ENCODE assay signal across 1 cellular context in genomic region chr10:100878291-100878910, GRCh38.
A peak's percentile ranks its signal among the peaks of the same experiment; 100 is the strongest.
TF ChIP-seq lines count a peak whose summit lies in the region.

No MANE protein-coding gene starts in this region.

TF ChIP-seq in HepG2, 621 proteins besides CTCF, POLR2A, EP300 and RAD21 (continued from another document and continues in another):
- TF ChIP-seq TFAP4 (IDR thresholded peaks at IDR 0.05; ENCODE audit: borderline replicate concordance, low read depth) (no peak), ZMYM3 (CRISPR knock-in tag; IDR thresholded peaks at IDR 0.05) (0 out of 2 replicates have a peak, but pooled peaks have one; percentile 48), TCF7 (IDR thresholded peaks at IDR 0.05; ENCODE audit: low read depth) (no peak), ZNF788 (CRISPR knock-in tag; IDR thresholded peaks at IDR 0.05; ENCODE audit: borderline replicate concordance) (no peak), ZFP91 (CRISPR knock-in tag; IDR thresholded peaks at IDR 0.05; ENCODE audit: borderline replicate concordance) (0 out of 2 replicates have a peak, but pooled peaks have one; percentile 6), ZKSCAN1 (IDR thresholded peaks at IDR 0.05; ENCODE audit: low read length) (no peak), ZNF550 (CRISPR knock-in tag; IDR thresholded peaks at IDR 0.05; ENCODE audit: borderline replicate concordance) (no peak), NFATC3 (CRISPR knock-in tag; IDR thresholded peaks at IDR 0.05) (no peak), ZNF598 (CRISPR knock-in tag; IDR thresholded peaks at IDR 0.05; ENCODE audit: borderline replicate concordance) (no peak), ZNF547 (CRISPR knock-in tag; IDR thresholded peaks at IDR 0.05) (no peak), CENPX (CRISPR knock-in tag; IDR thresholded peaks at IDR 0.05) (no peak), ZNF513 (CRISPR knock-in tag; conservative IDR thresholded peaks at IDR 0.05) (no peak), SNAPC5 (CRISPR knock-in tag; IDR thresholded peaks at IDR 0.05; ENCODE audit: borderline replicate concordance) (no peak), ZSCAN29 (CRISPR knock-in tag; conservative IDR thresholded peaks at IDR 0.05) (no peak), CHD2 (IDR thresholded peaks at IDR 0.05; ENCODE audit: low read depth, low read length) (no peak), CEBPZ (IDR thresholded peaks at IDR 0.05; ENCODE audit: low read length) (no peak), TAF15 (IDR thresholded peaks at IDR 0.05; ENCODE audit: low read depth, low read length, poor library complexity, severe bottlenecking) (no peak), ZFP41 (CRISPR knock-in tag; IDR thresholded peaks at IDR 0.05; ENCODE audit: borderline replicate concordance) (no peak), KDM5B (CRISPR knock-in tag; IDR thresholded peaks at IDR 0.05; ENCODE audit: borderline replicate concordance) (no peak), HMG20B (CRISPR knock-in tag; conservative IDR thresholded peaks at IDR 0.05) (no peak), MTA3 (CRISPR knock-in tag; IDR thresholded peaks at IDR 0.05) (no peak), ZNF781 (CRISPR knock-in tag; IDR thresholded peaks at IDR 0.05; ENCODE audit: borderline replicate concordance, not compliant biosample characterization) (no peak), GATAD2A (CRISPR knock-in tag; IDR thresholded peaks at IDR 0.05) (peak; percentile 54; the same call in 1 of the 2 replicates), TBX3 (IDR thresholded peaks at IDR 0.05; ENCODE audit: borderline replicate concordance) (no peak), PRMT3 (CRISPR knock-in tag; IDR thresholded peaks at IDR 0.05; ENCODE audit: borderline replicate concordance, low read depth) (no peak), HCFC1 (IDR thresholded peaks at IDR 0.05; ENCODE audit: low read depth, low read length) (no peak), SPEN (CRISPR knock-in tag; IDR thresholded peaks at IDR 0.05; ENCODE audit: low read depth) (no peak), ZNF660 (CRISPR knock-in tag; IDR thresholded peaks at IDR 0.05; ENCODE audit: borderline replicate concordance, low read depth) (no peak), IRF1 (CRISPR knock-in tag; IDR thresholded peaks at IDR 0.05; ENCODE audit: low read depth) (no peak), NR2F1 (CRISPR knock-in tag; IDR thresholded peaks at IDR 0.05) (no peak), EHMT2 (IDR thresholded peaks at IDR 0.05; ENCODE audit: borderline replicate concordance, low read depth, low read length) (no peak), SATB2 (CRISPR knock-in tag; IDR thresholded peaks at IDR 0.05) (no peak), STAG1 (CRISPR knock-in tag; IDR thresholded peaks at IDR 0.05) (peak; percentile 93), NR2F6 (IDR thresholded peaks at IDR 0.05) (no peak), NR2F6 (CRISPR knock-in tag; IDR thresholded peaks at IDR 0.05) (no peak; the same call in 1 of the 2 replicates), ZNF839 (CRISPR knock-in tag; IDR thresholded peaks at IDR 0.05; ENCODE audit: borderline replicate concordance) (no peak), ZNF350 (CRISPR knock-in tag; IDR thresholded peaks at IDR 0.05; ENCODE audit: borderline replicate concordance, low read depth) (no peak), EEA1 (CRISPR knock-in tag; IDR thresholded peaks at IDR 0.05; ENCODE audit: borderline replicate concordance) (no peak), JUND (CRISPR knock-in tag; IDR thresholded peaks at IDR 0.05) (no peak), BRCA1 (CRISPR knock-in tag; IDR thresholded peaks at IDR 0.05) (no peak), KAT7 (CRISPR knock-in tag; IDR thresholded peaks at IDR 0.05; ENCODE audit: borderline replicate concordance) (no peak), SOX5 (CRISPR knock-in tag; IDR thresholded peaks at IDR 0.05; ENCODE audit: borderline replicate concordance) (no peak), ZNF264 (CRISPR knock-in tag; IDR thresholded peaks at IDR 0.05) (no peak)
- TF ChIP-seq, protein P1, sequence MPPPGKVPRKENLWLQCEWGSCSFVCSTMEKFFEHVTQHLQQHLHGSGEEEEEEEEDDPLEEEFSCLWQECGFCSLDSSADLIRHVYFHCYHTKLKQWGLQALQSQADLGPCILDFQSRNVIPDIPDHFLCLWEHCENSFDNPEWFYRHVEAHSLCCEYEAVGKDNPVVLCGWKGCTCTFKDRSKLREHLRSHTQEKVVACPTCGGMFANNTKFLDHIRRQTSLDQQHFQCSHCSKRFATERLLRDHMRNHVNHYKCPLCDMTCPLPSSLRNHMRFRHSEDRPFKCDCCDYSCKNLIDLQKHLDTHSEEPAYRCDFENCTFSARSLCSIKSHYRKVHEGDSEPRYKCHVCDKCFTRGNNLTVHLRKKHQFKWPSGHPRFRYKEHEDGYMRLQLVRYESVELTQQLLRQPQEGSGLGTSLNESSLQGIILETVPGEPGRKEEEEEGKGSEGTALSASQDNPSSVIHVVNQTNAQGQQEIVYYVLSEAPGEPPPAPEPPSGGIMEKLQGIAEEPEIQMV (CRISPR knock-in tag; IDR thresholded peaks at IDR 0.05; ENCODE audit: low read depth): no peak
- TF ChIP-seq, protein P2, sequence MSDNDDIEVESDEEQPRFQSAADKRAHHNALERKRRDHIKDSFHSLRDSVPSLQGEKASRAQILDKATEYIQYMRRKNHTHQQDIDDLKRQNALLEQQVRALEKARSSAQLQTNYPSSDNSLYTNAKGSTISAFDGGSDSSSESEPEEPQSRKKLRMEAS (IDR thresholded peaks at IDR 0.05): no peak; the same call in none of the 2 replicates
- TF ChIP-seq, protein P3, sequence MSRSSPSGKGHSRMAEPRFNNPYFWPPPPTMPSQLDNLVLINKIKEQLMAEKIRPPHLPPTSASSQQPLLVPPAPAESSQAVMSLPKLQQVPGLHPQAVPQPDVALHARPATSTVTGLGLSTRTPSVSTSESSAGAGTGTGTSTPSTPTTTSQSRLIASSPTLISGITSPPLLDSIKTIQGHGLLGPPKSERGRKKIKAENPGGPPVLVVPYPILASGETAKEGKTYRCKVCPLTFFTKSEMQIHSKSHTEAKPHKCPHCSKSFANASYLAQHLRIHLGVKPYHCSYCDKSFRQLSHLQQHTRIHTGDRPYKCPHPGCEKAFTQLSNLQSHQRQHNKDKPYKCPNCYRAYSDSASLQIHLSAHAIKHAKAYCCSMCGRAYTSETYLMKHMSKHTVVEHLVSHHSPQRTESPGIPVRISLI (CRISPR knock-in tag; IDR thresholded peaks at IDR 0.05; ENCODE audit: borderline replicate concordance): 0 out of 2 replicates have a peak, but pooled peaks have one; percentile 27
- TF ChIP-seq, protein P4, sequence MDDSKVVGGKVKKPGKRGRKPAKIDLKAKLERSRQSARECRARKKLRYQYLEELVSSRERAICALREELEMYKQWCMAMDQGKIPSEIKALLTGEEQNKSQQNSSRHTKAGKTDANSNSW (CRISPR knock-in tag; IDR thresholded peaks at IDR 0.05; ENCODE audit: borderline replicate concordance): no peak
- TF ChIP-seq, protein P5, sequence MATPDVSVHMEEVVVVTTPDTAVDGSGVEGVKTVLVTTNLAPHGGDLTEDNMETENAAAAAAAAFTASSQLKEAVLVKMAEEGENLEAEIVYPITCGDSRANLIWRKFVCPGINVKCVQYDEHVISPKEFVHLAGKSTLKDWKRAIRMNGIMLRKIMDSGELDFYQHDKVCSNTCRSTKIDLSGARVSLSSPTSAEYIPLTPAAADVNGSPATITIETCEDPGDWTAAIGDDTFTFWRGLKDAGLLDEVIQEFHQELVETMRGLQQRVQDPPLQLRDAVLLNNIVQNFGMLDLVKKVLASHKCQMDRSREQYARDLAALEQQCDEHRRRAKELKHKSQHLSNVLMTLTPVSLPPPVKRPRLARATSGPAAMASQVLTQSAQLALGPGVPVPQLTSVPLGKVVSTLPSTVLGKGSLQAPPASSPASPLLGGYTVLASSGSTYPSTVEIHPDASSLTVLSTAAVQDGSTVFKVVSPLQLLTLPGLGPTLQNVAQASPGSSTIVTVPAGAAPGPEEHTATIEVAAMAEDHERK (CRISPR knock-in tag; IDR thresholded peaks at IDR 0.05; ENCODE audit: low read depth): no peak
- TF ChIP-seq, protein P6, sequence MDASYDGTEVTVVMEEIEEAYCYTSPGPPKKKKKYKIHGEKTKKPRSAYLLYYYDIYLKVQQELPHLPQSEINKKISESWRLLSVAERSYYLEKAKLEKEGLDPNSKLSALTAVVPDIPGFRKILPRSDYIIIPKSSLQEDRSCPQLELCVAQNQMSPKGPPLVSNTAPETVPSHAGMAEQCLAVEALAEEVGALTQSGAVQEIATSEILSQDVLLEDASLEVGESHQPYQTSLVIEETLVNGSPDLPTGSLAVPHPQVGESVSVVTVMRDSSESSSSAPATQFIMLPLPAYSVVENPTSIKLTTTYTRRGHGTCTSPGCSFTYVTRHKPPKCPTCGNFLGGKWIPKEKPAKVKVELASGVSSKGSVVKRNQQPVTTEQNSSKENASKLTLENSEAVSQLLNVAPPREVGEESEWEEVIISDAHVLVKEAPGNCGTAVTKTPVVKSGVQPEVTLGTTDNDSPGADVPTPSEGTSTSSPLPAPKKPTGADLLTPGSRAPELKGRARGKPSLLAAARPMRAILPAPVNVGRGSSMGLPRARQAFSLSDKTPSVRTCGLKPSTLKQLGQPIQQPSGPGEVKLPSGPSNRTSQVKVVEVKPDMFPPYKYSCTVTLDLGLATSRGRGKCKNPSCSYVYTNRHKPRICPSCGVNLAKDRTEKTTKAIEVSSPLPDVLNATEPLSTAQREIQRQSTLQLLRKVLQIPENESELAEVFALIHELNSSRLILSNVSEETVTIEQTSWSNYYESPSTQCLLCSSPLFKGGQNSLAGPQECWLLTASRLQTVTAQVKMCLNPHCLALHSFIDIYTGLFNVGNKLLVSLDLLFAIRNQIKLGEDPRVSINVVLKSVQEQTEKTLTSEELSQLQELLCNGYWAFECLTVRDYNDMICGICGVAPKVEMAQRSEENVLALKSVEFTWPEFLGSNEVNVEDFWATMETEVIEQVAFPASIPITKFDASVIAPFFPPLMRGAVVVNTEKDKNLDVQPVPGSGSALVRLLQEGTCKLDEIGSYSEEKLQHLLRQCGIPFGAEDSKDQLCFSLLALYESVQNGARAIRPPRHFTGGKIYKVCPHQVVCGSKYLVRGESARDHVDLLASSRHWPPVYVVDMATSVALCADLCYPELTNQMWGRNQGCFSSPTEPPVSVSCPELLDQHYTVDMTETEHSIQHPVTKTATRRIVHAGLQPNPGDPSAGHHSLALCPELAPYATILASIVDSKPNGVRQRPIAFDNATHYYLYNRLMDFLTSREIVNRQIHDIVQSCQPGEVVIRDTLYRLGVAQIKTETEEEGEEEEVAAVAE (CRISPR knock-in tag; IDR thresholded peaks at IDR 0.05; ENCODE audit: borderline replicate concordance): no peak
